ENCODE assay signal across 9 cellular contexts in the genomic region with DNA sequence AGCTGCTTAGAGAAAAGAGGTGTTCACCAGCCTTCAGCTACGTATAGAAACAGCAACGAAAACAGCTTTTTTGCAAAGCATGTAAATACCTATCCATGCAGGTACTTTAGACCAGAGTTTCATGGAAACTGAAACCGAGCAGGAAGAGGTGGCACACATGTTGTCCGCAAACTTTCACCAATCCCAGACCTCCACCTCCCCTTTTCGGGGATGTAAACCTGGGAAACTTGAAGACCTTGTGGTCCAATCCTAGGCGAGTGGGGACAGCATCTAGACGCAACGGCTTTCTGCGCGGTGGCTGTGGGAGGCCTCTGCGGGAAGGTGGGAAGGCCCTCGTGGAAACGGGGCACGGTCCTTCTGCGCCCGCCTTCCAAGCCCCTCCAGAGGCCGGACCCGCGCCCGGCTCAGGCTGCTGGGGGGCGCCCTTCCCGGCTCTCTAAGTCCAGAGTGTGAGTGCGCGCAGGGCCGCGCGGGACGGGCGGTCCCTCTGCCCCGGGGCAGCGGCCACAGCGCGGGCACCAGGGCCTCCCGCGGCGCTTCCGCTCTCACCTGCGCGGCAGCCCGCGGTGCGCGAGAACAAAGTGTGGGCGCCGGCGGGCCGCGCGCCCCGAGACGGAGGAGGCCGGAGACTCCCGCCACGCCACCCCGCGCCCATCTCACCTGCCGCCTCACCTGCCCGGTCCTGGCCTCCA. TPM values are rescaled to one million over a fixed set of nuclear protein-coding genes. Genes with fewer than 3 reads are reported as not detected.
DNase-seq lines count a peak whose midpoint lies in the region; ATAC-seq and TF ChIP-seq lines count a peak whose summit lies in the region.
"Had no signal": no experiment of that assay in that cellular context is flagged by ENCODE, and none has a peak within 500 bp of the region (broad histone marks: within the 10 kb centered on the region; RNA-seq: fewer than 3 reads in every experiment).

No MANE protein-coding gene starts in this region.

- H3K4me3 Mint-ChIP-seq in WTC11 = peak overlapping the region; percentile 60
- H3K4me3 Mint-ChIP-seq: activated CD4-positive, alpha-beta memory T cell treated with anti-CD3 and anti-CD28 coated beads, Interleukin-2, amount 10 ng/mL, durations not matched to agents 7 days and 5 days had no signal

- H3F3A ChIP-seq in PC-9 (ENCODE audit: insufficient read depth, low read depth) = no peaks in the 10 kb centered on the region

- no peak for TF ChIP-seq POLR2A in prostate gland (IDR thresholded peaks at IDR 0.05)

- H3K9ac ChIP-seq in iPS-18a (ENCODE audit: low read length) = peak overlapping the region; percentile 43

- H3K4me1 Mint-ChIP-seq in WTC11 = peaks cover 33% of the 10 kb centered on the region
- H3K4me1 Mint-ChIP-seq: activated CD4-positive, alpha-beta memory T cell treated with anti-CD3 and anti-CD28 coated beads, Interleukin-2, amount 10 ng/mL, durations not matched to agents 7 days and 5 days had no signal

- no peak overlapping the region for H3K27ac Mint-ChIP-seq in WTC11
- H3K27ac Mint-ChIP-seq: activated CD4-positive, alpha-beta memory T cell treated with anti-CD3 and anti-CD28 coated beads, Interleukin-2, amount 10 ng/mL, durations not matched to agents 7 days and 5 days had no signal

- peak overlapping the region; percentile 66 for H3K4me3 ChIP-seq in H7 (ENCODE audit: insufficient read depth, low read depth, low read length)
- H3K4me3 ChIP-seq in iPS-18a (ENCODE audit: low read length) = peak overlapping the region; percentile 68
- peak overlapping the region; percentile 40 to 59 for H3K4me3 ChIP-seq in prostate gland
- H3K4me3 ChIP-seq in PC-9 = no peak overlapping the region

- ATAC-seq in WTC11 = peak; percentile 32
- no peak for ATAC-seq in HG03175 (IDR thresholded peaks at IDR 0.05; ENCODE audit: unreplicated experiment)

- no peak overlapping the region for H3K4me2 ChIP-seq in PC-9

- H2AFZ ChIP-seq in PC-9 = no peak overlapping the region

- 0 out of 2 replicates have a peak, but pooled peaks cover 5% of the 10 kb centered on the region for H3K27me3 Mint-ChIP-seq in WTC11 (ENCODE audit: low read depth)

- H3K9me3 Mint-ChIP-seq in WTC11 = no peaks in the 10 kb centered on the region
- H3K9me3 Mint-ChIP-seq: activated CD4-positive, alpha-beta memory T cell treated with anti-CD3 and anti-CD28 coated beads, Interleukin-2, amount 10 ng/mL, durations not matched to agents 7 days and 5 days had no signal

- H4K20me1 ChIP-seq in PC-9 (ENCODE audit: insufficient read depth) = no peaks in the 10 kb centered on the region

- H3K27me3 ChIP-seq in H7 (ENCODE audit: control insufficient read depth, insufficient read depth, low read length) (peaks cover 7% of the 10 kb centered on the region), iPS-18a (ENCODE audit: control insufficient read depth, insufficient read depth, low read length) (peaks cover 17% of the 10 kb centered on the region), prostate gland (replicated peaks; ENCODE audit: insufficient read depth) (no peaks in the 10 kb centered on the region), PC-9 (ENCODE audit: insufficient read depth, low read depth) (no peaks in the 10 kb centered on the region)

- intact Hi-C loops in prostate gland (cut with DNase I) = no loop called here
- intact Hi-C loops in PC-9 (cut with micrococcal nuclease; ENCODE audit: unreplicated experiment) = no loop called here

- CTCF ChIA-PET in WTC11 (lab: Charles Lee) = interaction anchor here (1.1 to 1.2 kb wide), 2 partner anchors 84 to 127 kb away, joined by 3 read pairs; no protein-coding TSS in a partner anchor
- CTCF ChIA-PET in PC-9 (lab: Charles Lee) = no interaction called here

- POLR2A ChIA-PET in WTC11 (lab: Charles Lee) (no interaction called here), PC-9 (lab: Charles Lee; ENCODE audit: unreplicated experiment) (no interaction called here)

- H3K36me3 ChIP-seq in H7 (replicated peaks; ENCODE audit: control insufficient read depth, insufficient read depth, low read length) (no peaks in the 10 kb centered on the region), iPS-18a (ENCODE audit: control insufficient read depth, low read depth, low read length) (no peaks in the 10 kb centered on the region), prostate gland (no peaks in the 10 kb centered on the region), PC-9 (ENCODE audit: low read depth) (no peaks in the 10 kb centered on the region)

- 0 out of 2 replicates have a peak, but pooled peaks cover 2% of the 10 kb centered on the region for H3K36me3 Mint-ChIP-seq in WTC11

- H3K27ac ChIP-seq in iPS-18a (ENCODE audit: low read length) = no peak overlapping the region
- H3K27ac ChIP-seq in prostate gland = peak overlapping the region in 1 of 2 donors; percentile 78
- H3K27ac ChIP-seq in PC-9 = no peak overlapping the region

- 37% methylated on average over 5 of the region's 58 CpGs for WGBS in prostate gland

- H3K9me2 ChIP-seq in PC-9 (ENCODE audit: insufficient read depth) = no peaks in the 10 kb centered on the region

- H3K4me1 ChIP-seq in iPS-18a (ENCODE audit: control insufficient read depth, low read depth, low read length) = peaks cover 32% of the 10 kb centered on the region
- H3K4me1 ChIP-seq in prostate gland (replicated peaks) = no peaks in the 10 kb centered on the region
- no peaks in the 10 kb centered on the region; the same call in 1 of the 2 replicates for H3K4me1 ChIP-seq in PC-9 (replicated peaks; ENCODE audit: insufficient read depth)

- BruUV-seq in PC-9 (replicated peaks; lab: Mats Ljungman, UMichigan) = no TSS peak

- no peaks in the 10 kb centered on the region for H3K79me2 ChIP-seq in PC-9 (ENCODE audit: low read depth)

- TF ChIP-seq CTCF in WTC11 (IDR thresholded peaks at IDR 0.05) (no peak), prostate gland (IDR thresholded peaks at IDR 0.05) (no peak), PC-9 (conservative IDR thresholded peaks at IDR 0.05) (no peak)

- H3K9me3 ChIP-seq in iPS-18a (ENCODE audit: control insufficient read depth, low read depth, low read length) (no peaks in the 10 kb centered on the region), prostate gland (no peaks in the 10 kb centered on the region), PC-9 (ENCODE audit: insufficient read depth, low read depth) (no peaks in the 10 kb centered on the region)

- DNase-seq in H7 (peak; percentile 81), WTC11 (ENCODE audit: low spot score) (peak; percentile 15), prostate gland (ENCODE audit: low spot score) (no peak), PC-9 (no peak)
- DNase-seq in stimulated activated CD8-positive, alpha-beta memory T cell treated with anti-CD3 and anti-CD28 coated beads, Interleukin-4, amount 100 ng/mL, for 48 hours = no peak
- no peak for DNase-seq in stimulated activated CD4-positive, alpha-beta T cell treated with anti-CD3 and anti-CD28 coated beads, Interleukin-12 subunit alpha, Interleukin-12 subunit beta, amount 100 ng/mL, for 4 hours
- DNase-seq: activated CD4-positive, alpha-beta memory T cell treated with anti-CD3 and anti-CD28 coated beads, Interleukin-2, amount 10 ng/mL, durations not matched to agents 7 days and 5 days had no signal

TF ChIP-seq in WTC11, 78 proteins besides CTCF, POLR2A, EP300 and RAD21 (continues in another document):
- TF ChIP-seq, protein P1, sequence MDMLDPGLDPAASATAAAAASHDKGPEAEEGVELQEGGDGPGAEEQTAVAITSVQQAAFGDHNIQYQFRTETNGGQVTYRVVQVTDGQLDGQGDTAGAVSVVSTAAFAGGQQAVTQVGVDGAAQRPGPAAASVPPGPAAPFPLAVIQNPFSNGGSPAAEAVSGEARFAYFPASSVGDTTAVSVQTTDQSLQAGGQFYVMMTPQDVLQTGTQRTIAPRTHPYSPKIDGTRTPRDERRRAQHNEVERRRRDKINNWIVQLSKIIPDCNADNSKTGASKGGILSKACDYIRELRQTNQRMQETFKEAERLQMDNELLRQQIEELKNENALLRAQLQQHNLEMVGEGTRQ (CRISPR knock-in tag; IDR thresholded peaks at IDR 0.05) = no peak
- TF ChIP-seq ZBTB21 (CRISPR knock-in tag; IDR thresholded peaks at IDR 0.05; ENCODE audit: borderline replicate concordance) (no peak), GABPB1 (CRISPR knock-in tag; IDR thresholded peaks at IDR 0.05) (no peak), EMX1 (CRISPR knock-in tag; IDR thresholded peaks at IDR 0.05) (no peak), PRRX2 (CRISPR knock-in tag; IDR thresholded peaks at IDR 0.05) (no peak)
- TF ChIP-seq, protein P2, sequence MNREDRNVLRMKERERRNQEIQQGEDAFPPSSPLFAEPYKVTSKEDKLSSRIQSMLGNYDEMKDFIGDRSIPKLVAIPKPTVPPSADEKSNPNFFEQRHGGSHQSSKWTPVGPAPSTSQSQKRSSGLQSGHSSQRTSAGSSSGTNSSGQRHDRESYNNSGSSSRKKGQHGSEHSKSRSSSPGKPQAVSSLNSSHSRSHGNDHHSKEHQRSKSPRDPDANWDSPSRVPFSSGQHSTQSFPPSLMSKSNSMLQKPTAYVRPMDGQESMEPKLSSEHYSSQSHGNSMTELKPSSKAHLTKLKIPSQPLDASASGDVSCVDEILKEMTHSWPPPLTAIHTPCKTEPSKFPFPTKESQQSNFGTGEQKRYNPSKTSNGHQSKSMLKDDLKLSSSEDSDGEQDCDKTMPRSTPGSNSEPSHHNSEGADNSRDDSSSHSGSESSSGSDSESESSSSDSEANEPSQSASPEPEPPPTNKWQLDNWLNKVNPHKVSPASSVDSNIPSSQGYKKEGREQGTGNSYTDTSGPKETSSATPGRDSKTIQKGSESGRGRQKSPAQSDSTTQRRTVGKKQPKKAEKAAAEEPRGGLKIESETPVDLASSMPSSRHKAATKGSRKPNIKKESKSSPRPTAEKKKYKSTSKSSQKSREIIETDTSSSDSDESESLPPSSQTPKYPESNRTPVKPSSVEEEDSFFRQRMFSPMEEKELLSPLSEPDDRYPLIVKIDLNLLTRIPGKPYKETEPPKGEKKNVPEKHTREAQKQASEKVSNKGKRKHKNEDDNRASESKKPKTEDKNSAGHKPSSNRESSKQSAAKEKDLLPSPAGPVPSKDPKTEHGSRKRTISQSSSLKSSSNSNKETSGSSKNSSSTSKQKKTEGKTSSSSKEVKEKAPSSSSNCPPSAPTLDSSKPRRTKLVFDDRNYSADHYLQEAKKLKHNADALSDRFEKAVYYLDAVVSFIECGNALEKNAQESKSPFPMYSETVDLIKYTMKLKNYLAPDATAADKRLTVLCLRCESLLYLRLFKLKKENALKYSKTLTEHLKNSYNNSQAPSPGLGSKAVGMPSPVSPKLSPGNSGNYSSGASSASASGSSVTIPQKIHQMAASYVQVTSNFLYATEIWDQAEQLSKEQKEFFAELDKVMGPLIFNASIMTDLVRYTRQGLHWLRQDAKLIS (CRISPR knock-in tag; IDR thresholded peaks at IDR 0.05; ENCODE audit: borderline replicate concordance) = no peak

RNA-seq across cellular contexts. Expression of a gene that starts 0.8 kb away (rescaled TPM):
- 22.9 and 24.1 TPM in 2 replicates for total RNA-seq in H7 (2014; rRNA removed; shearing (Covaris generic))
- total RNA-seq in WTC11 (2021) = 12.3 to 14.8 TPM (median 12.3 TPM) in 3 replicates
- total RNA-seq in prostate gland = 10 to 100 TPM; 36.8 to 71.3 TPM
- 0.05 and 0.17 TPM in 2 replicates for total RNA-seq in PC-9 (2021)
- total RNA-seq: activated CD4-positive, alpha-beta memory T cell treated with anti-CD3 and anti-CD28 coated beads, Interleukin-2, amount 10 ng/mL, durations not matched to agents 7 days and 5 days had no signal

RNA-seq across cellular contexts. Expression of a gene that starts 19.8 kb away (rescaled TPM):
- 29.6 and 32.1 TPM in 2 replicates for total RNA-seq in H7 (2014; rRNA removed; shearing (Covaris generic))
- total RNA-seq in WTC11 (2021) (11.7 to 18.3 TPM (median 14.0 TPM) in 3 replicates), prostate gland (1 to 10 TPM; 2.4 to 3.1 TPM), PC-9 (2021) (not detected in 2 replicates)
- total RNA-seq: activated CD4-positive, alpha-beta memory T cell treated with anti-CD3 and anti-CD28 coated beads, Interleukin-2, amount 10 ng/mL, durations not matched to agents 7 days and 5 days had no signal

Comparison
In these comparisons a context has a peak if more than half of its experiments do, and no peak if none do; other contexts are left out.
1. DNase-seq: peak in H7 (single experiment) and WTC11 (single experiment); none in prostate gland (single experiment), PC-9 (0 of 2), stimulated activated CD8-positive, alpha-beta memory T cell treated with anti-CD3 and anti-CD28 coated beads, Interleukin-4, amount 100 ng/mL, for 48 hours (single experiment) and stimulated activated CD4-positive, alpha-beta T cell treated with anti-CD3 and anti-CD28 coated beads, Interleukin-12 subunit alpha, Interleukin-12 subunit beta, amount 100 ng/mL, for 4 hours (single experiment).
2. RNA of a gene that starts 0.8 kb away (total RNA-seq): 36.8 to 71.3 TPM in prostate gland, 22.9 to 24.1 TPM in H7 and 12.3 to 14.8 TPM in WTC11; 0.05 to 0.17 TPM in PC-9; every median in the first group is over 10 times any median in the second.